In genomic region chr17:17994770-17995169, GRCh38 we compare ENCODE assay signal across 7 cellular contexts.
"Had no signal": no experiment of that assay in that cellular context is flagged by ENCODE, and none has a peak within 500 bp of the region (broad histone marks: within the 10 kb centered on the region; RNA-seq: fewer than 3 reads in every experiment).

No MANE protein-coding gene starts in this region.

- H3K9me3 Mint-ChIP-seq: activated naive CD4-positive, alpha-beta T cell treated with anti-CD3 and anti-CD28 coated beads for 36 hours; naive B cell had no signal

- H3K27ac Mint-ChIP-seq: activated naive CD4-positive, alpha-beta T cell treated with anti-CD3 and anti-CD28 coated beads for 36 hours had no signal

- H3K36me3 ChIP-seq: esophagus squamous epithelium, lower lobe of right lung, transverse colon had no signal

- H3K27ac ChIP-seq: esophagus squamous epithelium, lower lobe of right lung, transverse colon had no signal

- H3K4me1 ChIP-seq: lower lobe of right lung, transverse colon had no signal

- H3K4me3 Mint-ChIP-seq: activated naive CD4-positive, alpha-beta T cell treated with anti-CD3 and anti-CD28 coated beads for 36 hours; naive B cell had no signal

- H3K4me3 ChIP-seq: esophagus squamous epithelium, lower lobe of right lung, transverse colon had no signal

- H3K27me3 Mint-ChIP-seq: naive B cell had no signal

- H3K36me3 Mint-ChIP-seq: naive B cell had no signal

- DNase-seq: central memory CD4-positive, alpha-beta T cell; esophagus squamous epithelium; lower lobe of right lung; naive B cell; T1000; transverse colon had no signal

- H3K9me3 ChIP-seq: esophagus squamous epithelium, lower lobe of right lung, transverse colon had no signal

- H3K27me3 ChIP-seq: esophagus squamous epithelium, transverse colon had no signal

- ATAC-seq: lower lobe of right lung had no signal
